In the genomic region with DNA sequence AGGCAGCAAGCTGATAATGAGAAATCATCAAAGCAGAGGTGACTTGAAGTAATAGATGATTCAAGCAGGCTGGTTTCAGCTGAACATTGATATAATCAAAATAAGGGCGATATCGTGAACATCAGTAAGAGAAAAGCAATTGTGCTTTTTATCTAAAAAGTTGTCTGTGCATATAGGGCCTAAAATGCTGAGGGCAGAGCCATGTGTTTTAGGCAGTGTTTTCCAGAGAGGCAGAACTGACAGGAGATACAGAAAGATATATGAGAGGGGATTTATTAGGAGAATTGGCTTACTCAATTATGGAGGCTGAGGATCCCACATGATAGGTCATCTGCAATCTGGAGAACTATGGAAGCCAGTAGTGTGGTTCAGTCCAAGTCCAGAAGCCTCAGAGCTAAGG, we compare ENCODE assay signal across 18 cellular contexts.
"Had no signal": no experiment of that assay in that cellular context is flagged by ENCODE, and none has a peak within 500 bp of the region (broad histone marks: within the 10 kb centered on the region; RNA-seq: fewer than 3 reads in every experiment).

No MANE protein-coding gene starts in this region.

- ATAC-seq: activated T-cell treated with anti-CD3 and anti-CD28 coated beads, Interleukin-2, amount 50 U/mL, for 72 hours; heart left ventricle; right cardiac atrium had no signal

- H3K27me3 ChIP-seq: heart left ventricle, neutrophil, ovary, upper lobe of left lung had no signal

- H3K27ac ChIP-seq: coronary artery, heart left ventricle, neutrophil, ovary, upper lobe of left lung had no signal

- DNase-seq: activated CD4-positive, alpha-beta T cell treated with anti-CD3 and anti-CD28 coated beads for 4 hours; activated CD4-positive, alpha-beta T cell treated with anti-CD3 and anti-CD28 coated beads, Interleukin-2, amount 50 U/mL, for 48 hours; activated CD4-positive, CD25-positive, alpha-beta regulatory T cell; activated effector memory CD4-positive, alpha-beta T cell treated with Interleukin-2 at 50 U/mL for 16 hours; activated naive CD4-positive, alpha-beta T cell treated with anti-CD3 and anti-CD28 coated beads for 36 hours; activated naive CD8-positive, alpha-beta T cell treated with anti-CD3 and anti-CD28 coated beads, Interleukin-2, amount 10 ng/mL, durations not matched to agents 7 days and 5 days; activated T-cell treated with anti-CD3 and anti-CD28 coated beads, Interleukin-2, amount 50 U/mL, for 72 hours; amniotic stem cell; cerebellar nuclear complex; heart left ventricle; ovary; right cardiac atrium; stimulated activated CD4-positive, alpha-beta T cell treated with anti-CD3 and anti-CD28 coated beads, Interleukin-4, amount 100 ng/mL, for 24 hours; stimulated activated naive CD4-positive, alpha-beta T cell treated with Interleukin-2 at 50 U/mL for 16 hours; T1000; upper lobe of left lung had no signal

- H3K4me1 ChIP-seq: heart left ventricle, upper lobe of left lung had no signal

- H3K9me3 ChIP-seq: heart left ventricle, neutrophil, ovary, upper lobe of left lung had no signal

- H3K4me3 ChIP-seq: coronary artery, heart left ventricle, ovary, upper lobe of left lung had no signal

- H3K36me3 ChIP-seq: heart left ventricle, neutrophil, ovary, upper lobe of left lung had no signal
